11 cellular contexts compared by ENCODE assay signal in the genomic region with DNA sequence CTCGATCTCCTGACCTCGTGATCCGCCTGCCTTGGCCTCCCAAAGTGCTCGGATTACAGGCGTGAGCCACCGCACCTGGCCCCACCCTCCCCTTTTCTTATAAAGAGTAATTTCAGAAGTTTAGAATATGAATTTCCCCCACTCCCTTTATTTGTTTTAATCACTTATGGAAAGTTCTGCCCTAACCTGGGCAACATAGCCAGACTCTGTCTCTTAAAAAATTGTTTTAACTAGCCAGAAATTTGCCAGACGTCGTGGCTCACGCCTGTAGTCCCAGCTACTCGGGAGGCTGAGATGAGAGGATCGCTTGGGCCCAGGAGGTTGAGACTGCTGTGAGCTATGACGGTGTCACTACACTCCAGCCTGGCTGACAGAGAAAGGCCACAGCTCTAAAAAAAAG.
"Had no signal": no experiment of that assay in that cellular context is flagged by ENCODE, and none has a peak within 500 bp of the region (broad histone marks: within the 10 kb centered on the region; RNA-seq: fewer than 3 reads in every experiment).

No MANE protein-coding gene starts in this region.

- DNase-seq: GM23248, GOT3, H7, H9, HCEC 1CT, HFFc6 had no signal

- H3K4me1 ChIP-seq: HAP-1 had no signal

- H3K4me3 ChIP-seq: GM23248, GM23338, HAP-1 had no signal

- H3K27ac ChIP-seq: GM23248 had no signal

- H2AFZ ChIP-seq: GM23338 had no signal

- H3K36me3 ChIP-seq: HAP-1 had no signal

- H3K4me2 ChIP-seq: GM23338 had no signal

- FAIRE-seq: H1, H54 had no signal

- H3K9me3 ChIP-seq: HAP-1 had no signal

- H3K4me3 Mint-ChIP-seq: GM23338, H9, HFFc6 had no signal

- H3K9me3 Mint-ChIP-seq: GM23338, H9, HFFc6 had no signal

- ATAC-seq: GM23338, HCT116 had no signal

- H3K4me1 Mint-ChIP-seq: GM23338, H9 had no signal

- H3K27ac Mint-ChIP-seq: GM23338, H9, HFFc6 had no signal

- H3K9ac ChIP-seq: GM23248 had no signal
